Comparison of ENCODE assay signal across 1 cellular context in the genomic region with DNA sequence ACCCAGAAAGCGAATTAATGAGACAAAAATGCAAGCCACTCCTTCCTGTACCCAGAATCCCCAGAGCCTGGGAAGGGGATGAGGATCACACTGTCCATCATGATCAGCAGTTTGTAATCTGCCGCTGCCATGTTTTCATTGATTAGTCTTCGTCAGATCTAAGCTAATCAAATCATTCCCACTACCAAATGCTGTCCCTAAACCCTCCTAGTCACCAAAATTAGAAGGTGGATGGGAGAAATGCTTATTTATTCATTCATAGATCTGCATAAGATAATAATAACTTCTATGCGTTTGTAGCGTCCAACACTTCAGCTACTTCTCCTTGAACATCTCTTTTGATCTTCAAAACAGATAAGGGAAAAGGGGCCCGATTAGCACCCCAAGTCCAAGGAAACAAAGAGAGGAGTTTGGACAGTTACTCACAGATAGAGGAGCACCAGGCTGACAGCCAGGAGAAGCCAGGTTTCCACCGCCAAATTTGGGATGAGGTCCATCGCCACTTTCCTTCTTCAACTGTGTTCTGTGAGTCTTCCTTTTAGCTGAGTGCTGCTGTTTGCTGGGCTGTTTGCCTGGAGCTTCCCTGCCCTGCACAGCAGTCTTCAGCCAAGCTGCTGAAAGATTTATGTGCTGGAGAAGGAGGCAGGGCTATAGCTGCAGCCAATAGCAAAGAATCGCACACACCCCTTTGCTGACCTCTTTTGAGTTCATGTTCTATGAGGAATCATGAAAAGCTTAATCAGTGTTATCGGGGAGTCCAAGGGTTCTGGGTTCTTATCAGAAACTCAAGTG.
TF ChIP-seq lines count a peak whose summit lies in the region.

A gene (minus strand): TSS at position 597 of the 792 bp plus-strand sequence. CDS start 100 bp downstream, at position 497.

TF ChIP-seq in K562, 482 proteins besides CTCF, POLR2A, EP300 and RAD21 (continued from another document and continues in another):
- TF ChIP-seq, protein P1, sequence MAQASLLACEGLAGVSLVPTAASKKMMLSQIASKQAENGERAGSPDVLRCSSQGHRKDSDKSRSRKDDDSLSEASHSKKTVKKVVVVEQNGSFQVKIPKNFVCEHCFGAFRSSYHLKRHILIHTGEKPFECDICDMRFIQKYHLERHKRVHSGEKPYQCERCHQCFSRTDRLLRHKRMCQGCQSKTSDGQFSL (CRISPR knock-in tag; IDR thresholded peaks at IDR 0.05) = no peak
- TF ChIP-seq, protein P1 (tag; IDR thresholded peaks at IDR 0.05) = no peak
- no peak for TF ChIP-seq TAF9B (IDR thresholded peaks at IDR 0.05; ENCODE audit: partially characterized antibody)
- no peak for TF ChIP-seq SLC30A9 (CRISPR knock-in tag; IDR thresholded peaks at IDR 0.05)
- TF ChIP-seq ZNF445 (CRISPR knock-in tag; IDR thresholded peaks at IDR 0.05; ENCODE audit: low read depth) = no peak
- TF ChIP-seq, protein P2, sequence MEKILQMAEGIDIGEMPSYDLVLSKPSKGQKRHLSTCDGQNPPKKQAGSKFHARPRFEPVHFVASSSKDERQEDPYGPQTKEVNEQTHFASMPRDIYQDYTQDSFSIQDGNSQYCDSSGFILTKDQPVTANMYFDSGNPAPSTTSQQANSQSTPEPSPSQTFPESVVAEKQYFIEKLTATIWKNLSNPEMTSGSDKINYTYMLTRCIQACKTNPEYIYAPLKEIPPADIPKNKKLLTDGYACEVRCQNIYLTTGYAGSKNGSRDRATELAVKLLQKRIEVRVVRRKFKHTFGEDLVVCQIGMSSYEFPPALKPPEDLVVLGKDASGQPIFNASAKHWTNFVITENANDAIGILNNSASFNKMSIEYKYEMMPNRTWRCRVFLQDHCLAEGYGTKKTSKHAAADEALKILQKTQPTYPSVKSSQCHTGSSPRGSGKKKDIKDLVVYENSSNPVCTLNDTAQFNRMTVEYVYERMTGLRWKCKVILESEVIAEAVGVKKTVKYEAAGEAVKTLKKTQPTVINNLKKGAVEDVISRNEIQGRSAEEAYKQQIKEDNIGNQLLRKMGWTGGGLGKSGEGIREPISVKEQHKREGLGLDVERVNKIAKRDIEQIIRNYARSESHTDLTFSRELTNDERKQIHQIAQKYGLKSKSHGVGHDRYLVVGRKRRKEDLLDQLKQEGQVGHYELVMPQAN (IDR thresholded peaks at IDR 0.05; ENCODE audit: borderline replicate concordance) = no peak
- no peak for TF ChIP-seq DMBX1 (CRISPR knock-in tag; IDR thresholded peaks at IDR 0.05; ENCODE audit: borderline replicate concordance)
- TF ChIP-seq WHSC1 (IDR thresholded peaks at IDR 0.05; ENCODE audit: low read length) = no peak
- TF ChIP-seq ZNF165 (CRISPR knock-in tag; IDR thresholded peaks at IDR 0.05; ENCODE audit: borderline replicate concordance) = no peak
- TF ChIP-seq, protein P3, sequence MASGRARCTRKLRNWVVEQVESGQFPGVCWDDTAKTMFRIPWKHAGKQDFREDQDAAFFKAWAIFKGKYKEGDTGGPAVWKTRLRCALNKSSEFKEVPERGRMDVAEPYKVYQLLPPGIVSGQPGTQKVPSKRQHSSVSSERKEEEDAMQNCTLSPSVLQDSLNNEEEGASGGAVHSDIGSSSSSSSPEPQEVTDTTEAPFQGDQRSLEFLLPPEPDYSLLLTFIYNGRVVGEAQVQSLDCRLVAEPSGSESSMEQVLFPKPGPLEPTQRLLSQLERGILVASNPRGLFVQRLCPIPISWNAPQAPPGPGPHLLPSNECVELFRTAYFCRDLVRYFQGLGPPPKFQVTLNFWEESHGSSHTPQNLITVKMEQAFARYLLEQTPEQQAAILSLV (tag; IDR thresholded peaks at IDR 0.05) = no peak
- TF ChIP-seq, protein P4, sequence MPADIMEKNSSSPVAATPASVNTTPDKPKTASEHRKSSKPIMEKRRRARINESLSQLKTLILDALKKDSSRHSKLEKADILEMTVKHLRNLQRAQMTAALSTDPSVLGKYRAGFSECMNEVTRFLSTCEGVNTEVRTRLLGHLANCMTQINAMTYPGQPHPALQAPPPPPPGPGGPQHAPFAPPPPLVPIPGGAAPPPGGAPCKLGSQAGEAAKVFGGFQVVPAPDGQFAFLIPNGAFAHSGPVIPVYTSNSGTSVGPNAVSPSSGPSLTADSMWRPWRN (IDR thresholded peaks at IDR 0.05; ENCODE audit: low read depth) = no peak
- no peak for TF ChIP-seq NR2C2 (CRISPR knock-in tag; IDR thresholded peaks at IDR 0.05)
- TF ChIP-seq NR2C2 (tag; IDR thresholded peaks at IDR 0.05) = peak; percentile 71; the same call in 1 of the 2 replicates
- peak; percentile 85 for TF ChIP-seq FOSL1 (tag; conservative IDR thresholded peaks at IDR 0.05)
- TF ChIP-seq, protein P5, sequence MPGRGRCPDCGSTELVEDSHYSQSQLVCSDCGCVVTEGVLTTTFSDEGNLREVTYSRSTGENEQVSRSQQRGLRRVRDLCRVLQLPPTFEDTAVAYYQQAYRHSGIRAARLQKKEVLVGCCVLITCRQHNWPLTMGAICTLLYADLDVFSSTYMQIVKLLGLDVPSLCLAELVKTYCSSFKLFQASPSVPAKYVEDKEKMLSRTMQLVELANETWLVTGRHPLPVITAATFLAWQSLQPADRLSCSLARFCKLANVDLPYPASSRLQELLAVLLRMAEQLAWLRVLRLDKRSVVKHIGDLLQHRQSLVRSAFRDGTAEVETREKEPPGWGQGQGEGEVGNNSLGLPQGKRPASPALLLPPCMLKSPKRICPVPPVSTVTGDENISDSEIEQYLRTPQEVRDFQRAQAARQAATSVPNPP (IDR thresholded peaks at IDR 0.05; ENCODE audit: borderline replicate concordance, insufficient read depth, insufficient read length) = no peak
- peak; percentile 87 for TF ChIP-seq TBP (optimal IDR thresholded peaks at IDR 0.05; ENCODE audit: low read depth, low read length)
- no peak for TF ChIP-seq ZNF507 (tag; conservative IDR thresholded peaks at IDR 0.05)
- TF ChIP-seq, protein P6, sequence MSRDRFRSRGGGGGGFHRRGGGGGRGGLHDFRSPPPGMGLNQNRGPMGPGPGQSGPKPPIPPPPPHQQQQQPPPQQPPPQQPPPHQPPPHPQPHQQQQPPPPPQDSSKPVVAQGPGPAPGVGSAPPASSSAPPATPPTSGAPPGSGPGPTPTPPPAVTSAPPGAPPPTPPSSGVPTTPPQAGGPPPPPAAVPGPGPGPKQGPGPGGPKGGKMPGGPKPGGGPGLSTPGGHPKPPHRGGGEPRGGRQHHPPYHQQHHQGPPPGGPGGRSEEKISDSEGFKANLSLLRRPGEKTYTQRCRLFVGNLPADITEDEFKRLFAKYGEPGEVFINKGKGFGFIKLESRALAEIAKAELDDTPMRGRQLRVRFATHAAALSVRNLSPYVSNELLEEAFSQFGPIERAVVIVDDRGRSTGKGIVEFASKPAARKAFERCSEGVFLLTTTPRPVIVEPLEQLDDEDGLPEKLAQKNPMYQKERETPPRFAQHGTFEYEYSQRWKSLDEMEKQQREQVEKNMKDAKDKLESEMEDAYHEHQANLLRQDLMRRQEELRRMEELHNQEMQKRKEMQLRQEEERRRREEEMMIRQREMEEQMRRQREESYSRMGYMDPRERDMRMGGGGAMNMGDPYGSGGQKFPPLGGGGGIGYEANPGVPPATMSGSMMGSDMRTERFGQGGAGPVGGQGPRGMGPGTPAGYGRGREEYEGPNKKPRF (IDR thresholded peaks at IDR 0.05; ENCODE audit: low read depth, low read length) = no peak
- TF ChIP-seq KAT2B (IDR thresholded peaks at IDR 0.05; ENCODE audit: low read depth, low read length) = no peak
- TF ChIP-seq ZNF3 (CRISPR knock-in tag; IDR thresholded peaks at IDR 0.05) = no peak
- no peak for TF ChIP-seq NFIX (CRISPR knock-in tag; IDR thresholded peaks at IDR 0.05; ENCODE audit: low read depth)
- no peak; the same call in 1 of the 2 replicates for TF ChIP-seq SMARCE1 (IDR thresholded peaks at IDR 0.05)
- 0 out of 2 replicates have a peak, but pooled peaks have one; percentile 30 for TF ChIP-seq TAF7 (tag; IDR thresholded peaks at IDR 0.05)
- no peak for TF ChIP-seq ZBTB7A (IDR thresholded peaks at IDR 0.05; ENCODE audit: borderline replicate concordance, control insufficient read depth, low read depth, low read length)
- TF ChIP-seq LARP7 (IDR thresholded peaks at IDR 0.05) = no peak
- TF ChIP-seq, protein P7, sequence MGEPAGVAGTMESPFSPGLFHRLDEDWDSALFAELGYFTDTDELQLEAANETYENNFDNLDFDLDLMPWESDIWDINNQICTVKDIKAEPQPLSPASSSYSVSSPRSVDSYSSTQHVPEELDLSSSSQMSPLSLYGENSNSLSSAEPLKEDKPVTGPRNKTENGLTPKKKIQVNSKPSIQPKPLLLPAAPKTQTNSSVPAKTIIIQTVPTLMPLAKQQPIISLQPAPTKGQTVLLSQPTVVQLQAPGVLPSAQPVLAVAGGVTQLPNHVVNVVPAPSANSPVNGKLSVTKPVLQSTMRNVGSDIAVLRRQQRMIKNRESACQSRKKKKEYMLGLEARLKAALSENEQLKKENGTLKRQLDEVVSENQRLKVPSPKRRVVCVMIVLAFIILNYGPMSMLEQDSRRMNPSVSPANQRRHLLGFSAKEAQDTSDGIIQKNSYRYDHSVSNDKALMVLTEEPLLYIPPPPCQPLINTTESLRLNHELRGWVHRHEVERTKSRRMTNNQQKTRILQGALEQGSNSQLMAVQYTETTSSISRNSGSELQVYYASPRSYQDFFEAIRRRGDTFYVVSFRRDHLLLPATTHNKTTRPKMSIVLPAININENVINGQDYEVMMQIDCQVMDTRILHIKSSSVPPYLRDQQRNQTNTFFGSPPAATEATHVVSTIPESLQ (CRISPR knock-in tag; IDR thresholded peaks at IDR 0.05) = no peak
- TF ChIP-seq ZBTB1 (CRISPR knock-in tag; IDR thresholded peaks at IDR 0.05; ENCODE audit: borderline replicate concordance, low read depth) = no peak
- TF ChIP-seq, protein P8, sequence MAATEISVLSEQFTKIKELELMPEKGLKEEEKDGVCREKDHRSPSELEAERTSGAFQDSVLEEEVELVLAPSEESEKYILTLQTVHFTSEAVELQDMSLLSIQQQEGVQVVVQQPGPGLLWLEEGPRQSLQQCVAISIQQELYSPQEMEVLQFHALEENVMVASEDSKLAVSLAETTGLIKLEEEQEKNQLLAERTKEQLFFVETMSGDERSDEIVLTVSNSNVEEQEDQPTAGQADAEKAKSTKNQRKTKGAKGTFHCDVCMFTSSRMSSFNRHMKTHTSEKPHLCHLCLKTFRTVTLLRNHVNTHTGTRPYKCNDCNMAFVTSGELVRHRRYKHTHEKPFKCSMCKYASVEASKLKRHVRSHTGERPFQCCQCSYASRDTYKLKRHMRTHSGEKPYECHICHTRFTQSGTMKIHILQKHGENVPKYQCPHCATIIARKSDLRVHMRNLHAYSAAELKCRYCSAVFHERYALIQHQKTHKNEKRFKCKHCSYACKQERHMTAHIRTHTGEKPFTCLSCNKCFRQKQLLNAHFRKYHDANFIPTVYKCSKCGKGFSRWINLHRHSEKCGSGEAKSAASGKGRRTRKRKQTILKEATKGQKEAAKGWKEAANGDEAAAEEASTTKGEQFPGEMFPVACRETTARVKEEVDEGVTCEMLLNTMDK (IDR thresholded peaks at IDR 0.05; ENCODE audit: borderline replicate concordance, insufficient read depth, low read depth, low read length, poor library complexity, severe bottlenecking) = no peak
- no peak for TF ChIP-seq SRSF1 (IDR thresholded peaks at IDR 0.05; ENCODE audit: low read depth, low read length)
- no peak for TF ChIP-seq ZNF668 (CRISPR knock-in tag; IDR thresholded peaks at IDR 0.05)
- TF ChIP-seq, protein P9, sequence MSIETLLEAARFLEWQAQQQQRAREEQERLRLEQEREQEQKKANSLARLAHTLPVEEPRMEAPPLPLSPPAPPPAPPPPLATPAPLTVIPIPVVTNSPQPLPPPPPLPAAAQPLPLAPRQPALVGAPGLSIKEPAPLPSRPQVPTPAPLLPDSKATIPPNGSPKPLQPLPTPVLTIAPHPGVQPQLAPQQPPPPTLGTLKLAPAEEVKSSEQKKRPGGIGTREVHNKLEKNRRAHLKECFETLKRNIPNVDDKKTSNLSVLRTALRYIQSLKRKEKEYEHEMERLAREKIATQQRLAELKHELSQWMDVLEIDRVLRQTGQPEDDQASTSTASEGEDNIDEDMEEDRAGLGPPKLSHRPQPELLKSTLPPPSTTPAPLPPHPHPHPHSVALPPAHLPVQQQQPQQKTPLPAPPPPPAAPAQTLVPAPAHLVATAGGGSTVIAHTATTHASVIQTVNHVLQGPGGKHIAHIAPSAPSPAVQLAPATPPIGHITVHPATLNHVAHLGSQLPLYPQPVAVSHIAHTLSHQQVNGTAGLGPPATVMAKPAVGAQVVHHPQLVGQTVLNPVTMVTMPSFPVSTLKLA (conservative IDR thresholded peaks at IDR 0.05) = no peak
- TF ChIP-seq HSF4 (CRISPR knock-in tag; IDR thresholded peaks at IDR 0.05; ENCODE audit: borderline replicate concordance) = no peak
- TF ChIP-seq RAD51 (IDR thresholded peaks at IDR 0.05; ENCODE audit: borderline replicate concordance, low read depth) = no peak
- no peak for TF ChIP-seq RFX5 (IDR thresholded peaks at IDR 0.05; ENCODE audit: low read depth, low read length)
- TF ChIP-seq ZZZ3 (IDR thresholded peaks at IDR 0.05) = no peak
- TF ChIP-seq, protein P10, sequence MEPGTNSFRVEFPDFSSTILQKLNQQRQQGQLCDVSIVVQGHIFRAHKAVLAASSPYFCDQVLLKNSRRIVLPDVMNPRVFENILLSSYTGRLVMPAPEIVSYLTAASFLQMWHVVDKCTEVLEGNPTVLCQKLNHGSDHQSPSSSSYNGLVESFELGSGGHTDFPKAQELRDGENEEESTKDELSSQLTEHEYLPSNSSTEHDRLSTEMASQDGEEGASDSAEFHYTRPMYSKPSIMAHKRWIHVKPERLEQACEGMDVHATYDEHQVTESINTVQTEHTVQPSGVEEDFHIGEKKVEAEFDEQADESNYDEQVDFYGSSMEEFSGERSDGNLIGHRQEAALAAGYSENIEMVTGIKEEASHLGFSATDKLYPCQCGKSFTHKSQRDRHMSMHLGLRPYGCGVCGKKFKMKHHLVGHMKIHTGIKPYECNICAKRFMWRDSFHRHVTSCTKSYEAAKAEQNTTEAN (CRISPR knock-in tag; IDR thresholded peaks at IDR 0.05) = no peak
- TF ChIP-seq, protein P11, sequence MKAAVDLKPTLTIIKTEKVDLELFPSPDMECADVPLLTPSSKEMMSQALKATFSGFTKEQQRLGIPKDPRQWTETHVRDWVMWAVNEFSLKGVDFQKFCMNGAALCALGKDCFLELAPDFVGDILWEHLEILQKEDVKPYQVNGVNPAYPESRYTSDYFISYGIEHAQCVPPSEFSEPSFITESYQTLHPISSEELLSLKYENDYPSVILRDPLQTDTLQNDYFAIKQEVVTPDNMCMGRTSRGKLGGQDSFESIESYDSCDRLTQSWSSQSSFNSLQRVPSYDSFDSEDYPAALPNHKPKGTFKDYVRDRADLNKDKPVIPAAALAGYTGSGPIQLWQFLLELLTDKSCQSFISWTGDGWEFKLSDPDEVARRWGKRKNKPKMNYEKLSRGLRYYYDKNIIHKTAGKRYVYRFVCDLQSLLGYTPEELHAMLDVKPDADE (conservative IDR thresholded peaks at IDR 0.05; ENCODE audit: control insufficient read depth, low read depth, low read length) = no peak
- TF ChIP-seq, protein P12, sequence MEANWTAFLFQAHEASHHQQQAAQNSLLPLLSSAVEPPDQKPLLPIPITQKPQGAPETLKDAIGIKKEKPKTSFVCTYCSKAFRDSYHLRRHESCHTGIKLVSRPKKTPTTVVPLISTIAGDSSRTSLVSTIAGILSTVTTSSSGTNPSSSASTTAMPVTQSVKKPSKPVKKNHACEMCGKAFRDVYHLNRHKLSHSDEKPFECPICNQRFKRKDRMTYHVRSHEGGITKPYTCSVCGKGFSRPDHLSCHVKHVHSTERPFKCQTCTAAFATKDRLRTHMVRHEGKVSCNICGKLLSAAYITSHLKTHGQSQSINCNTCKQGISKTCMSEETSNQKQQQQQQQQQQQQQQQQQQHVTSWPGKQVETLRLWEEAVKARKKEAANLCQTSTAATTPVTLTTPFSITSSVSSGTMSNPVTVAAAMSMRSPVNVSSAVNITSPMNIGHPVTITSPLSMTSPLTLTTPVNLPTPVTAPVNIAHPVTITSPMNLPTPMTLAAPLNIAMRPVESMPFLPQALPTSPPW (CRISPR knock-in tag; IDR thresholded peaks at IDR 0.05) = peak; percentile 41
- no peak for TF ChIP-seq ZNF57 (CRISPR knock-in tag; IDR thresholded peaks at IDR 0.05)
